ENCODE assay signal across 8 cellular contexts in genomic region chr14:61466249-61466904, GRCh38.
DNase-seq lines count a peak whose midpoint lies in the region; ATAC-seq, FAIRE-seq and TF ChIP-seq lines count a peak whose summit lies in the region.

No MANE protein-coding gene starts in this region.

- POLR2A ChIA-PET in A549 (lab: Yijun Ruan, JAX) = interaction anchor here (0.8 kb wide), 1 partner anchor 88 kb away, joined by 3 read pairs; no protein-coding TSS in a partner anchor
- POLR2A ChIA-PET in endothelial cell of umbilical vein (lab: Charles Lee) = no interaction called here
- POLR2A ChIA-PET in HEK293T (lab: Yijun Ruan, JAX) = no interaction called here

- no TSS peak for BruUV-seq in endothelial cell of umbilical vein (replicated peaks; lab: Mats Ljungman, UMichigan)

- H3K9ac ChIP-seq in HUES6 (ENCODE audit: low read length) (no peak overlapping the region), endothelial cell of umbilical vein (replicated peaks; ENCODE audit: extremely low read depth, insufficient read depth, low read length) (peak overlapping the region; percentile 48)

- peak in 1 of 2 experiments; percentile 36; a peak in 2 of 5 replicates for TF ChIP-seq RAD21 in A549 (conservative IDR thresholded peaks at IDR 0.05 in 1 of 2, IDR thresholded peaks at IDR 0.05 in 1 of 2)

- intact Hi-C loops in endothelial cell of umbilical vein (cut with micrococcal nuclease) = no loop called here

- TF ChIP-seq CTCF in A549 (IDR thresholded peaks at IDR 0.05) (no peak), endothelial cell of umbilical vein (IDR thresholded peaks at IDR 0.05; ENCODE audit: extremely low read depth in 1 of 2, insufficient read depth in 1 of 2, low read depth in 1 of 2, low read length in 2 of 2) (no peak), lung (IDR thresholded peaks at IDR 0.05; ENCODE audit: control extremely low read depth, extremely low read depth) (no peak)

- DNase-seq in A549 (ENCODE audit: low read depth in 1 of 2, low spot score in 1 of 2) = peak; percentile 52 to 75
- DNase-seq in endothelial cell of umbilical vein (ENCODE audit: low read depth, low spot score) = peak; percentile 42
- peak; percentile 45 for DNase-seq in lung (ENCODE audit: low spot score)
- DNase-seq in NCI-H69 (lab: John Stamatoyannopoulos, UW) = no peak
- DNase-seq in HEK293T (ENCODE audit: extremely low spot score) = no peak
- DNase-seq in SIG-M5 (lab: John Stamatoyannopoulos, UW) = no peak

- peaks cover 72% of the 10 kb centered on the region for H3K4me1 ChIP-seq in A549
- H3K4me1 ChIP-seq in HUES6 (ENCODE audit: control insufficient read depth, insufficient read depth, low read length) = peaks cover 51% of the 10 kb centered on the region
- peaks cover 41% of the 10 kb centered on the region for H3K4me1 ChIP-seq in endothelial cell of umbilical vein (ENCODE audit: control insufficient read depth, extremely low read depth, insufficient read depth, low read length)
- peaks cover 13 to 39% of the 10 kb centered on the region in 2 donors for H3K4me1 ChIP-seq in lung (ENCODE audit: control insufficient read depth in 2 of 2, insufficient read depth in 2 of 2, low read length in 2 of 2)

- TF ChIP-seq POLR2A in A549 (IDR thresholded peaks at IDR 0.05; ENCODE audit: low read length) (no peak), endothelial cell of umbilical vein (IDR thresholded peaks at IDR 0.05; ENCODE audit: low read depth, low read length) (no peak)

- H3K27me3 ChIP-seq in HUES6 (ENCODE audit: control insufficient read depth, insufficient read depth, low read length) (no peaks in the 10 kb centered on the region), endothelial cell of umbilical vein (ENCODE audit: control insufficient read depth in 2 of 2, insufficient read depth in 2 of 2, low read length in 2 of 2) (no peaks in the 10 kb centered on the region), lung (ENCODE audit: control insufficient read depth, insufficient read depth) (no peaks in the 10 kb centered on the region)

- no peaks in the 10 kb centered on the region for H4K20me1 ChIP-seq in endothelial cell of umbilical vein (replicated peaks; ENCODE audit: control insufficient read depth, extremely low read depth, insufficient read depth, low read length)

- peak overlapping the region; percentile 45 for H3K4me2 ChIP-seq in A549
- H3K4me2 ChIP-seq in endothelial cell of umbilical vein (ENCODE audit: insufficient read depth, low read length) = peak overlapping the region; percentile 19

- H3K27ac ChIP-seq in A549 = peak overlapping the region; percentile 95 to 96
- no peak overlapping the region for H3K27ac ChIP-seq in HUES6 (ENCODE audit: low read depth, low read length)
- peak overlapping the region; percentile 61 for H3K27ac ChIP-seq in endothelial cell of umbilical vein (ENCODE audit: insufficient read depth, low read depth, low read length)
- H3K27ac ChIP-seq in lung (ENCODE audit: low read depth in 1 of 2, low read length in 1 of 2) = peak overlapping the region; percentile 26 to 95

- peaks cover 25% of the 10 kb centered on the region for H3K79me2 ChIP-seq in endothelial cell of umbilical vein (ENCODE audit: control insufficient read depth, insufficient read depth, low read length)

- ATAC-seq in A549 = peak; percentile 51 to 56; a peak in 5 of 6 replicates
- ATAC-seq in lung (ENCODE audit: insufficient read depth, low FRiP score) = peak; percentile 51
- no peak for ATAC-seq in GM18870 (IDR thresholded peaks at IDR 0.05; ENCODE audit: unreplicated experiment)

- TF ChIP-seq EP300 in A549 (IDR thresholded peaks at IDR 0.05) = peak; percentile 56 to 65; a peak in 2 of 5 replicates

- dilution Hi-C loops in endothelial cell of umbilical vein (cut with MboI; ENCODE audit: extremely low pct_ligation_motif_present, low sequenced_read_pairs) = loop anchor here (25.0 kb wide), 2 partner anchors 179 to 271 kb away; partner anchors contain the start of gene TMEM30B

- H3K9me1 ChIP-seq in endothelial cell of umbilical vein (replicated peaks; ENCODE audit: control insufficient read depth, extremely low read depth, insufficient read depth, low read length) = no peaks in the 10 kb centered on the region

- peaks cover 10% of the 10 kb centered on the region for H3K9me3 ChIP-seq in A549
- H3K9me3 ChIP-seq in HUES6 (ENCODE audit: control insufficient read depth, insufficient read depth, low read depth, low read length) = no peaks in the 10 kb centered on the region
- H3K9me3 ChIP-seq in endothelial cell of umbilical vein (replicated peaks; ENCODE audit: control insufficient read depth, insufficient read depth, low read length) = no peaks in the 10 kb centered on the region
- no peaks in the 10 kb centered on the region for H3K9me3 ChIP-seq in lung (ENCODE audit: control insufficient read depth in 2 of 2, insufficient read depth in 1 of 2, low read length in 1 of 2)

- 63% methylated on average over 15 of the region's 17 CpGs for WGBS in A549 (ENCODE audit: missing lambda C conversion rate)
- WGBS in lung, 2 donors = 73 to 79% methylated on average over 17 of the region's 17 CpGs

- no peak for FAIRE-seq in A549 (lab: Jason Lieb, UNC)
- FAIRE-seq in endothelial cell of umbilical vein (lab: Jason Lieb, UNC) = no peak

- H3K4me3 ChIP-seq in A549 = no peak overlapping the region
- H3K4me3 ChIP-seq in HUES6 (ENCODE audit: low read depth, low read length) = 0 out of 2 replicates have a peak overlapping the region, but pooled peaks have one; percentile 7
- H3K4me3 ChIP-seq in endothelial cell of umbilical vein (replicated peaks in 1 of 3; ENCODE audit: insufficient read depth in 1 of 3, low read depth in 1 of 3, low read length in 3 of 3) = no peak overlapping the region
- H3K4me3 ChIP-seq in lung = no peak overlapping the region

- H3K36me3 ChIP-seq in HUES6 (ENCODE audit: control insufficient read depth, insufficient read depth, low read length) (no peaks in the 10 kb centered on the region), endothelial cell of umbilical vein (ENCODE audit: control insufficient read depth in 2 of 2, extremely low read depth in 1 of 2, insufficient read depth in 2 of 2, low read length in 2 of 2) (no peaks in the 10 kb centered on the region), lung (ENCODE audit: control insufficient read depth in 2 of 2, insufficient read depth in 2 of 2, low read length in 2 of 2) (peaks cover 0 to 5% of the 10 kb centered on the region in 2 donors)

- no peak overlapping the region for H2AFZ ChIP-seq in endothelial cell of umbilical vein (ENCODE audit: low read depth, low read length)

- CTCF ChIA-PET in A549 (lab: Yijun Ruan, JAX) = interaction anchor here (1.0 to 13.6 kb wide), 7 partner anchors 9 to 370 kb away, joined by 3 to 196 read pairs (median 5); no protein-coding TSS in a partner anchor
- CTCF ChIA-PET in endothelial cell of umbilical vein (lab: Charles Lee) = interaction anchor here (1.5 to 2.6 kb wide), 3 partner anchors 10 to 371 kb away, joined by 3 to 11 read pairs (median 9); partner anchors contain the start of gene HIF1A
- CTCF ChIA-PET in HEK293T (lab: Yijun Ruan, JAX) = interaction anchor here (0.7 kb wide), 1 partner anchor 9 kb away, joined by 3 read pairs; no protein-coding TSS in a partner anchor

TF ChIP-seq in A549, 52 proteins besides CTCF, POLR2A, EP300 and RAD21 (continues in another document):
- TF ChIP-seq RARB (CRISPR knock-in tag; IDR thresholded peaks at IDR 0.05) (no peak), NFE2L2 (conservative IDR thresholded peaks at IDR 0.05; ENCODE audit: low read length) (no peak), HES2 (IDR thresholded peaks at IDR 0.05) (peak; percentile 51; the same call in 1 of the 2 replicates), JUNB (IDR thresholded peaks at IDR 0.05) (peak; percentile 73), JUN (IDR thresholded peaks at IDR 0.05) (peak; percentile 49 to 63; a peak in 3 of 5 replicates), GATA3 (IDR thresholded peaks at IDR 0.05; ENCODE audit: borderline replicate concordance) (peak; percentile 57; the same call in 1 of the 2 replicates)

TF ChIP-seq in endothelial cell of umbilical vein, 7 proteins besides CTCF, POLR2A, EP300 and RAD21:
- no peak for TF ChIP-seq MYC (IDR thresholded peaks at IDR 0.05; ENCODE audit: low read depth, low read length)
- TF ChIP-seq FOS (IDR thresholded peaks at IDR 0.05; ENCODE audit: borderline replicate concordance, insufficient read depth, low read length) = peak; percentile 20
- TF ChIP-seq EZH2 (IDR thresholded peaks at IDR 0.05; ENCODE audit: borderline replicate concordance, low read depth, low read length, severe bottlenecking) = no peak
TF ChIP-seq in endothelial cell of umbilical vein: peak in this region for 1.

TF ChIP-seq in HEK293T, 16 proteins besides CTCF, POLR2A, EP300 and RAD21:
- no peak for TF ChIP-seq BHLHE40 (IDR thresholded peaks at IDR 0.05; ENCODE audit: borderline replicate concordance)
- no peak for TF ChIP-seq ELF4 (IDR thresholded peaks at IDR 0.05)
- TF ChIP-seq FOXK2 (IDR thresholded peaks at IDR 0.05) = no peak
- no peak for TF ChIP-seq FOXA1 (IDR thresholded peaks at IDR 0.05)
- TF ChIP-seq PKNOX1 (IDR thresholded peaks at IDR 0.05) = no peak
- no peak for TF ChIP-seq L3MBTL2 (conservative IDR thresholded peaks at IDR 0.05)
- TF ChIP-seq ZNF384 (IDR thresholded peaks at IDR 0.05) = no peak
- TF ChIP-seq CTBP1 (IDR thresholded peaks at IDR 0.05; ENCODE audit: borderline replicate concordance) = no peak
- no peak for TF ChIP-seq ARNT (IDR thresholded peaks at IDR 0.05)
- no peak for TF ChIP-seq LEF1 (IDR thresholded peaks at IDR 0.05; ENCODE audit: borderline replicate concordance)
- no peak for TF ChIP-seq TARDBP (IDR thresholded peaks at IDR 0.05)
- no peak for TF ChIP-seq SUZ12 (IDR thresholded peaks at IDR 0.05)
- TF ChIP-seq SP1 (IDR thresholded peaks at IDR 0.05) = no peak
- TF ChIP-seq NFRKB (IDR thresholded peaks at IDR 0.05) = no peak
- no peak for TF ChIP-seq FOXM1 (IDR thresholded peaks at IDR 0.05; ENCODE audit: borderline replicate concordance)
- TF ChIP-seq HDGF (IDR thresholded peaks at IDR 0.05; ENCODE audit: borderline replicate concordance) = no peak

Comparison
In these comparisons a context has a peak if more than half of its experiments do, and no peak if none do; other contexts are left out.
1. DNase-seq: peak in A549 (2 of 2), endothelial cell of umbilical vein (single experiment) and lung (single experiment); none in NCI-H69 (single experiment), HEK293T (single experiment) and SIG-M5 (single experiment).